In the genomic region with DNA sequence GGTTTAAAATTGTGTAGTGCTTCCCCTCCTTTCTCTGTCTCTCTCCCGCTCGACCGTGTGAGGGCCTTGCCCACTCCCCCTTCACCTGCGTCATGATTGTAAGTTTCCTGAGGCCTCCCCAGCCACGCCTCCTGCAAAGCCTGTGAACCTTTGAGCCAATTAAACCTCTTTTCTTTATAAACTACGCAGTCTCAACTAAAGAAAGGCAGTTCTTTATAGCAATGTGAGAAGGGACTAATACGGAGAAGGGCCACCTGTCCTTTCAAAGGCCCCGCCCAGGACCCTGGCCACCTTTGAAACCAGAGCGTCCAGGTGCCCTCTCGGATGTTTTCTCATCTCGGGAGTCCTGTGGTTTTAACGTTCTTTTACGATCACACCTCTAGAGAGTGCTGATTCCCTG, we compare ENCODE assay signal across 17 cellular contexts.
A peak's percentile ranks its signal among the peaks of the same experiment; 100 is the strongest.
DNase-seq lines count a peak whose midpoint lies in the region; ATAC-seq and FAIRE-seq lines count a peak whose summit lies in the region.
"Had no signal": no experiment of that assay in that cellular context is flagged by ENCODE, and none has a peak within 500 bp of the region (broad histone marks: within the 10 kb centered on the region; RNA-seq: fewer than 3 reads in every experiment).

No MANE protein-coding gene starts in this region.

- intact Hi-C loops in cardiac septum (cut with DNase I), result no loop called here
- intact Hi-C loops in Right ventricle myocardium superior (cut with DNase I), result no loop called here

- DNase-seq in cardiac septum (ENCODE audit: low spot score) (peak; percentile 64), Right ventricle myocardium superior (no peak), NCI-H345 (lab: John Stamatoyannopoulos, UW) (peak; percentile 75), SW480 (ENCODE audit: low spot score) (peak; percentile 91), frontal cortex (ENCODE audit: low spot score in 2 of 2) (no peak)
- DNase-seq: CD4-positive, CD25-positive, alpha-beta regulatory T cell; COR-L47; DND-41; KBM-7; MM.1S; NCI-H1048; NCI-H1436; NCI-H2029; NCI-H524 had no signal

- no peak for FAIRE-seq in frontal cortex (lab: Jason Lieb, UNC)
- FAIRE-seq: GM12878 had no signal

- ATAC-seq in Right ventricle myocardium superior (ENCODE audit: poor library complexity) (no peak), GM21529 (IDR thresholded peaks at IDR 0.05; ENCODE audit: unreplicated experiment) (no peak), GM21717 (IDR thresholded peaks at IDR 0.05; ENCODE audit: unreplicated experiment) (no peak)
- ATAC-seq: GM12878 had no signal

Comparison
In these comparisons a context has a peak if more than half of its experiments do, and no peak if none do; other contexts are left out.
1. DNase-seq: peak in cardiac septum (single experiment), NCI-H345 (single experiment) and SW480 (single experiment); none in Right ventricle myocardium superior (single experiment) and frontal cortex (0 of 2).